9 cellular contexts compared by ENCODE assay signal in the genomic region with DNA sequence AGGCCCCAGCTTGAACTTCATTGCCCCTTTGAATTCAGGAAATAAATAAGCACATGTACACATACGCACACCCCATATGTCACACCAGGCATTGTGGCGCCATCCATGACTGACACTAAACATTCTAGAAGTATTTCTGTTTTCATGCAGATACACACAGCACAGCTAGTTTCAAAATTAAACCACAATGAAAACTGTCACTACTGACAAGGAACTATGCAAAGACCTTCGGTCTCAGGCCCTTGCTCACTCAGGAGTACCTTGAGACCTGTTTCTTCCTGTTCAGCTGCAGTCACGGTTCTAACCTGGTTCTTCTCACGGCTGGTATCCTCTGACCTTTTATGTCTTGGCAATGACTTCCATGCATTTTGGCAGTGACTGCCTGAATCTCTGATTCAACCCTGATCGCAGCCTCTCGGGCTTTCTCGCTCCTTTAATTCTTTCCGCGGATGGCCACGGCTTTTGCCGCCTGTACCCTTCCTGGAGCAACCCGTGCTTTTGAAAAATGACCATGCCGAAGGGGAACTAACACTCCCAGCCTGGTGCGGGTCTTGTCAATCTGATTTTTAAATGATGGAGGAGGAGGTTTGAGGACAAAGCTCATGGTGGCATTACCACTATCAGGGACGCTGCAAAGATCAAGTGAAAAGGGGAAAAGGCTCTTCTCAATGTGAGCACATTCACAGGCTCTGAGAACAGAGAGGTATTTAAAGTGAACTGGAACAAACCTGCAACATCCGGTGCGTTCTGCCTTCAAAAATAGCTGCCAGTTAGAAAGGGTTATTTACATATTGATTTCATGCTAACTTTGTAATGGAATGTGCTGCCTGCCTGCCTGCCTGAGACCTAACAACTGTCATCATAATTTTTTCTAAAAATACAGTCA.
DNase-seq lines count a peak whose midpoint lies in the region; ATAC-seq and TF ChIP-seq lines count a peak whose summit lies in the region.
"Had no signal": no experiment of that assay in that cellular context is flagged by ENCODE, and none has a peak within 500 bp of the region (broad histone marks: within the 10 kb centered on the region; RNA-seq: fewer than 3 reads in every experiment).

No MANE protein-coding gene starts in this region.

- no peak overlapping the region for H3K4me3 Mint-ChIP-seq in osteocyte (ENCODE audit: unreplicated experiment)

- TF ChIP-seq POLR2A in gastrocnemius medialis (IDR thresholded peaks at IDR 0.05) = no peak

- H3K27me3 ChIP-seq in SU-DHL-6 (ENCODE audit: low read length) = no peaks in the 10 kb centered on the region
- peaks cover 38 to 49% (median 44%) of the 10 kb centered on the region in 3 donors for H3K27me3 ChIP-seq in gastrocnemius medialis

- H3K36me3 ChIP-seq in SU-DHL-6 (ENCODE audit: low read length) = no peaks in the 10 kb centered on the region
- no peaks in the 10 kb centered on the region for H3K36me3 ChIP-seq in gastrocnemius medialis

- H3K36me3 Mint-ChIP-seq in osteocyte (ENCODE audit: unreplicated experiment) = no peaks in the 10 kb centered on the region

- peaks cover 9% of the 10 kb centered on the region for H3K4me1 Mint-ChIP-seq in osteocyte (ENCODE audit: unreplicated experiment)

- H4K20me1 ChIP-seq in SU-DHL-6 (ENCODE audit: low read depth, low read length) = no peaks in the 10 kb centered on the region

- peak overlapping the region; percentile 40 for H3K4me3 ChIP-seq in SU-DHL-6 (ENCODE audit: insufficient read depth, low read length, poor library complexity, severe bottlenecking)
- no peak overlapping the region for H3K4me3 ChIP-seq in gastrocnemius medialis

- H3F3A ChIP-seq in SU-DHL-6 (ENCODE audit: insufficient read depth) = peaks cover 10% of the 10 kb centered on the region

- H3K4me2 ChIP-seq in SU-DHL-6 (ENCODE audit: low read depth, low read length, poor library complexity, severe bottlenecking) = peak overlapping the region; percentile 75

- H2AFZ ChIP-seq in SU-DHL-6 (ENCODE audit: low read depth, low read length, severe bottlenecking) = peak overlapping the region; percentile 70

- H3K27ac Mint-ChIP-seq in osteocyte (ENCODE audit: unreplicated experiment) = no peak overlapping the region

- peak overlapping the region; percentile 59 for H3K9ac ChIP-seq in SU-DHL-6 (ENCODE audit: low read length)

- TF ChIP-seq CTCF in SU-DHL-6 (IDR thresholded peaks at IDR 0.05; ENCODE audit: insufficient read depth, low read length, poor library complexity, severe bottlenecking) = no peak
- TF ChIP-seq CTCF in osteocyte (IDR thresholded peaks at IDR 0.05) = no peak
- TF ChIP-seq CTCF in gastrocnemius medialis (IDR thresholded peaks at IDR 0.05 in 4 of 5, conservative IDR thresholded peaks at IDR 0.05 in 1 of 5) = no peak

- ATAC-seq in GM19023 (IDR thresholded peaks at IDR 0.05; ENCODE audit: unreplicated experiment) (peak; percentile 75), HG02763 (IDR thresholded peaks at IDR 0.05; ENCODE audit: unreplicated experiment) (peak; percentile 72), gastrocnemius medialis (no peak)

- in situ Hi-C loops in gastrocnemius medialis (cut with MboI; ENCODE audit: low sequenced_read_pairs in 4 of 4) = no loop called here

- intact Hi-C loops in gastrocnemius medialis (cut with DNase I; ENCODE audit: low total_unique reads) = no loop called here

- H3K4me1 ChIP-seq in gastrocnemius medialis = no peaks in the 10 kb centered on the region

- peaks cover 24% of the 10 kb centered on the region for H3K27me3 Mint-ChIP-seq in osteocyte (ENCODE audit: unreplicated experiment)

- H3K27ac ChIP-seq in SU-DHL-6 (ENCODE audit: low read depth, low read length) = peak overlapping the region; percentile 84
- H3K27ac ChIP-seq in gastrocnemius medialis = no peak overlapping the region

- H3K9me3 ChIP-seq in SU-DHL-6 (ENCODE audit: insufficient read depth, low read length) (no peaks in the 10 kb centered on the region), gastrocnemius medialis (no peaks in the 10 kb centered on the region)

- H3K79me2 ChIP-seq in SU-DHL-6 (ENCODE audit: insufficient read depth, low read length) = no peaks in the 10 kb centered on the region

- peaks cover 7% of the 10 kb centered on the region for H3K9me3 Mint-ChIP-seq in osteocyte (ENCODE audit: unreplicated experiment)

- no peaks in the 10 kb centered on the region for H3K9me2 ChIP-seq in SU-DHL-6 (replicated peaks; ENCODE audit: insufficient read depth, low read length)

- peak; percentile 78 for DNase-seq in osteocyte (ENCODE audit: extremely low spot score, unreplicated experiment)
- no peak for DNase-seq in gastrocnemius medialis
- no peak for DNase-seq in activated effector memory CD4-positive, alpha-beta T cell treated with anti-CD3 and anti-CD28 coated beads, Interleukin-2, amount 50 U/mL, for 16 hours
- no peak for DNase-seq in GOT3 (lab: John Stamatoyannopoulos, UW)
- no peak for DNase-seq in NCI-H1417 treated with DMSO at 0.1 percent for 48 hours (lab: John Stamatoyannopoulos, UW)
- DNase-seq: caudate nucleus had no signal

Comparison
In these comparisons a context has a peak if more than half of its experiments do, and no peak if none do; other contexts are left out.
1. ATAC-seq: peak in GM19023 (single experiment) and HG02763 (single experiment); none in gastrocnemius medialis (0 of 2).